1 cellular context compared by ENCODE assay signal in genomic region chr20:40668449-40669228, GRCh38.
TF ChIP-seq lines count a peak whose summit lies in the region.

No MANE protein-coding gene starts in this region.

TF ChIP-seq in HepG2, 621 proteins besides CTCF, POLR2A, EP300 and RAD21 (continued from another document and continues in another):
- TF ChIP-seq ATF7 (IDR thresholded peaks at IDR 0.05) (no peak; the same call in 1 of the 2 replicates), ATF7 (CRISPR knock-in tag; IDR thresholded peaks at IDR 0.05) (peak; percentile 76), PRDM10 (CRISPR knock-in tag; IDR thresholded peaks at IDR 0.05; ENCODE audit: low read depth) (0 out of 2 replicates have a peak, but pooled peaks have one; percentile 38), NR2F6 (IDR thresholded peaks at IDR 0.05) (peak; percentile 74), NR2F6 (CRISPR knock-in tag; IDR thresholded peaks at IDR 0.05) (peak; percentile 67), HMG20B (CRISPR knock-in tag; conservative IDR thresholded peaks at IDR 0.05) (peak; percentile 83; the same call in 1 of the 2 replicates), DRAP1 (CRISPR knock-in tag; IDR thresholded peaks at IDR 0.05) (no peak; the same call in 1 of the 2 replicates), ZNF687 (CRISPR knock-in tag; IDR thresholded peaks at IDR 0.05) (peak; percentile 58), MLX (CRISPR knock-in tag; IDR thresholded peaks at IDR 0.05) (peak; percentile 88), KMT2B (CRISPR knock-in tag; IDR thresholded peaks at IDR 0.05) (no peak), ZNF432 (CRISPR knock-in tag; IDR thresholded peaks at IDR 0.05; ENCODE audit: borderline replicate concordance) (0 out of 2 replicates have a peak, but pooled peaks have one; percentile 53), ZNF781 (CRISPR knock-in tag; IDR thresholded peaks at IDR 0.05; ENCODE audit: borderline replicate concordance, not compliant biosample characterization) (peak; percentile 72), DPF2 (CRISPR knock-in tag; IDR thresholded peaks at IDR 0.05; ENCODE audit: borderline replicate concordance, low read depth) (peak; percentile 83), ELF3 (CRISPR knock-in tag; IDR thresholded peaks at IDR 0.05) (peak; percentile 83), NCOR1 (IDR thresholded peaks at IDR 0.05; ENCODE audit: borderline replicate concordance, low read length) (peak; percentile 83; the same call in 1 of the 2 replicates), NRL (CRISPR knock-in tag; IDR thresholded peaks at IDR 0.05; ENCODE audit: borderline replicate concordance) (peak; percentile 74; the same call in 1 of the 2 replicates), UBTF (CRISPR knock-in tag; IDR thresholded peaks at IDR 0.05) (peak; percentile 51), HNF4A (CRISPR knock-in tag; IDR thresholded peaks at IDR 0.05) (peak; percentile 99), ETS1 (CRISPR knock-in tag; IDR thresholded peaks at IDR 0.05) (peak; percentile 43; the same call in 1 of the 2 replicates), MTF1 (CRISPR knock-in tag; IDR thresholded peaks at IDR 0.05) (no peak), SAP130 (CRISPR knock-in tag; IDR thresholded peaks at IDR 0.05; ENCODE audit: low read depth) (peak; percentile 86), MXD1 (CRISPR knock-in tag; IDR thresholded peaks at IDR 0.05) (no peak), SPEN (CRISPR knock-in tag; IDR thresholded peaks at IDR 0.05; ENCODE audit: low read depth) (peak; percentile 71), KLF16 (CRISPR knock-in tag; IDR thresholded peaks at IDR 0.05) (peak in 1 of 2 experiments; percentile 68; a peak in 1 of 4 replicates), HMG20A (CRISPR knock-in tag; IDR thresholded peaks at IDR 0.05; ENCODE audit: borderline replicate concordance) (peak; percentile 79; the same call in 1 of the 2 replicates), NCOA2 (CRISPR knock-in tag; IDR thresholded peaks at IDR 0.05) (peak; percentile 61; the same call in 1 of the 2 replicates), ZNF629 (CRISPR knock-in tag; conservative IDR thresholded peaks at IDR 0.05) (peak; percentile 89), PHF5A (CRISPR knock-in tag; IDR thresholded peaks at IDR 0.05; ENCODE audit: low read depth, unreplicated experiment) (peak; percentile 37), ZNF569 (CRISPR knock-in tag; IDR thresholded peaks at IDR 0.05; ENCODE audit: borderline replicate concordance) (0 out of 2 replicates have a peak, but pooled peaks have one; percentile 77), ATM (IDR thresholded peaks at IDR 0.05; ENCODE audit: borderline replicate concordance) (no peak), RXRB (CRISPR knock-in tag; IDR thresholded peaks at IDR 0.05; ENCODE audit: borderline replicate concordance) (peak; percentile 89), KDM3A (CRISPR knock-in tag; IDR thresholded peaks at IDR 0.05; ENCODE audit: low read depth) (peak; percentile 60; the same call in 1 of the 2 replicates), FOXC1 (CRISPR knock-in tag; IDR thresholded peaks at IDR 0.05; ENCODE audit: borderline replicate concordance) (peak; percentile 87; the same call in 1 of the 2 replicates), NR2C2 (CRISPR knock-in tag; IDR thresholded peaks at IDR 0.05; ENCODE audit: borderline replicate concordance) (peak; percentile 8; the same call in 1 of the 2 replicates), MBNL3 (CRISPR knock-in tag; conservative IDR thresholded peaks at IDR 0.05) (no peak), ZNF354B (CRISPR knock-in tag; IDR thresholded peaks at IDR 0.05) (no peak), HIC2 (CRISPR knock-in tag; IDR thresholded peaks at IDR 0.05; ENCODE audit: low read depth) (no peak), ZNF883 (CRISPR knock-in tag; IDR thresholded peaks at IDR 0.05; ENCODE audit: not compliant biosample characterization) (peak; percentile 49), ZNF292 (CRISPR knock-in tag; IDR thresholded peaks at IDR 0.05; ENCODE audit: borderline replicate concordance, low read depth) (peak; percentile 92), STAG1 (CRISPR knock-in tag; IDR thresholded peaks at IDR 0.05) (no peak), SNAPC2 (CRISPR knock-in tag; IDR thresholded peaks at IDR 0.05) (peak; percentile 84), HBP1 (CRISPR knock-in tag; IDR thresholded peaks at IDR 0.05; ENCODE audit: low read depth) (peak; percentile 75; the same call in 1 of the 2 replicates), ZNF747 (CRISPR knock-in tag; IDR thresholded peaks at IDR 0.05; ENCODE audit: borderline replicate concordance) (peak; percentile 68; the same call in 1 of the 2 replicates), ATF4 (CRISPR knock-in tag; IDR thresholded peaks at IDR 0.05) (0 out of 4 replicates have a peak, but pooled peaks of 1 of the 2 experiments have one; percentile 49)
